ENCODE assay signal across 35 cellular contexts in genomic region chr15:46137443-46137842, GRCh38.
"Had no signal": no experiment of that assay in that cellular context is flagged by ENCODE, and none has a peak within 500 bp of the region (broad histone marks: within the 10 kb centered on the region; RNA-seq: fewer than 3 reads in every experiment).

No MANE protein-coding gene starts in this region.

- H3K27ac ChIP-seq: ascending aorta, body of pancreas, brain microvascular endothelial cell, breast epithelium, VCaP had no signal

- H3K9me3 ChIP-seq: body of pancreas, breast epithelium had no signal

- ATAC-seq: activated CD8-positive, alpha-beta T cell treated with anti-CD3 and anti-CD28 coated beads for 36 hours; activated naive CD8-positive, alpha-beta T cell treated with anti-CD3 and anti-CD28 coated beads, Interleukin-2, amount 50 U/mL, for 24 hours; activated T-cell treated with anti-CD3 and anti-CD28 coated beads, Interleukin-2, amount 50 U/mL, for 4 hours; body of pancreas had no signal

- H3K36me3 ChIP-seq: ascending aorta, brain microvascular endothelial cell, breast epithelium had no signal

- H3K4me1 Mint-ChIP-seq: activated B cell treated with CpG ODN at 0.5 μM for 24 hours; activated CD4-positive, alpha-beta T cell treated with anti-CD3 and anti-CD28 coated beads, Interleukin-2, amount 10 ng/mL, durations not matched to agents 24 days and 14 days; activated naive CD4-positive, alpha-beta T cell treated with anti-CD3 and anti-CD28 coated beads, Interleukin-2, amount 10 ng/mL, durations not matched to agents 7 days and 5 days; activated naive CD4-positive, alpha-beta T cell treated with anti-CD3 and anti-CD28 coated beads, Interleukin-2, amount 50 U/mL, for 24 hours; activated naive CD8-positive, alpha-beta T cell treated with anti-CD3 and anti-CD28 coated beads, Interleukin-2, amount 10 ng/mL, durations not matched to agents 7 days and 5 days; activated naive CD8-positive, alpha-beta T cell treated with anti-CD3 and anti-CD28 coated beads, Interleukin-2, amount 50 U/mL, for 24 hours had no signal

- DNase-seq: activated B cell treated with CpG ODN at 0.5 μM for 24 hours; activated CD4-positive, alpha-beta memory T cell treated with anti-CD3 and anti-CD28 coated beads for 36 hours; activated CD4-positive, alpha-beta T cell treated with anti-CD3 and anti-CD28 coated beads for 4 hours; activated CD4-positive, alpha-beta T cell treated with anti-CD3 and anti-CD28 coated beads, Interleukin-2, amount 10 ng/mL, durations not matched to agents 24 days and 14 days; activated CD4-positive, alpha-beta T cell treated with anti-CD3 and anti-CD28 coated beads, Interleukin-2, amount 50 U/mL, for 1 hour; activated CD4-positive, alpha-beta T cell treated with anti-CD3 and anti-CD28 coated beads, Interleukin-2, amount 50 U/mL, for 4 hours; activated CD4-positive, CD25-positive, alpha-beta regulatory T cell treated with anti-CD3 and anti-CD28 coated beads, Interleukin-2, amount 50 U/mL, for 72 hours; activated CD8-positive, alpha-beta memory T cell treated with anti-CD3 and anti-CD28 coated beads, Interleukin-2, amount 50 U/mL, for 4 hours; activated CD8-positive, alpha-beta T cell treated with anti-CD3 and anti-CD28 coated beads for 36 hours; activated effector memory CD4-positive, alpha-beta T cell treated with Interleukin-2 at 50 U/mL for 16 hours; activated gamma-delta T cell; activated naive CD4-positive, alpha-beta T cell treated with anti-CD3 and anti-CD28 coated beads, Interleukin-2, amount 10 ng/mL, durations not matched to agents 7 days and 5 days; activated naive CD4-positive, alpha-beta T cell treated with Interleukin-2 at 50 U/mL for 16 hours; activated naive CD8-positive, alpha-beta T cell treated with anti-CD3 and anti-CD28 coated beads, Interleukin-2, amount 10 ng/mL, durations not matched to agents 7 days and 5 days; activated naive CD8-positive, alpha-beta T cell treated with anti-CD3 and anti-CD28 coated beads, Interleukin-2, amount 50 U/mL, for 24 hours; activated T-cell treated with anti-CD3 and anti-CD28 coated beads for 4 hours; activated T-cell treated with anti-CD3 and anti-CD28 coated beads, Interleukin-2, amount 50 U/mL, for 1 hour; activated T-cell treated with anti-CD3 and anti-CD28 coated beads, Interleukin-2, amount 50 U/mL, for 4 hours; amygdala; anterior cingulate cortex; body of pancreas; brain microvascular endothelial cell; central memory CD4-positive, alpha-beta T cell; T-helper 1 cell; T-helper 2 cell; T-helper 9 cell had no signal

- H3K27me3 Mint-ChIP-seq: activated B cell treated with CpG ODN at 0.5 μM for 24 hours; activated CD4-positive, alpha-beta memory T cell treated with anti-CD3 and anti-CD28 coated beads for 36 hours; activated CD4-positive, alpha-beta T cell treated with anti-CD3 and anti-CD28 coated beads, Interleukin-2, amount 10 ng/mL, durations not matched to agents 24 days and 14 days; activated CD8-positive, alpha-beta T cell treated with anti-CD3 and anti-CD28 coated beads for 36 hours; activated naive CD4-positive, alpha-beta T cell treated with anti-CD3 and anti-CD28 coated beads, Interleukin-2, amount 10 ng/mL, durations not matched to agents 7 days and 5 days; activated naive CD8-positive, alpha-beta T cell; activated naive CD8-positive, alpha-beta T cell treated with anti-CD3 and anti-CD28 coated beads, Interleukin-2, amount 10 ng/mL, durations not matched to agents 7 days and 5 days; activated naive CD8-positive, alpha-beta T cell treated with anti-CD3 and anti-CD28 coated beads, Interleukin-2, amount 50 U/mL, for 24 hours had no signal

- H3K36me3 Mint-ChIP-seq: activated CD4-positive, alpha-beta memory T cell treated with anti-CD3 and anti-CD28 coated beads for 36 hours; activated naive CD4-positive, alpha-beta T cell treated with anti-CD3 and anti-CD28 coated beads, Interleukin-2, amount 10 ng/mL, durations not matched to agents 7 days and 5 days; activated naive CD4-positive, alpha-beta T cell treated with anti-CD3 and anti-CD28 coated beads, Interleukin-2, amount 50 U/mL, for 24 hours; activated naive CD8-positive, alpha-beta T cell treated with anti-CD3 and anti-CD28 coated beads, Interleukin-2, amount 10 ng/mL, durations not matched to agents 7 days and 5 days had no signal

- H3K4me3 ChIP-seq: ascending aorta, body of pancreas, breast epithelium had no signal

- H3K27ac Mint-ChIP-seq: activated B cell treated with CpG ODN at 0.5 μM for 24 hours; activated CD4-positive, alpha-beta memory T cell treated with anti-CD3 and anti-CD28 coated beads for 36 hours; activated CD4-positive, alpha-beta T cell treated with anti-CD3 and anti-CD28 coated beads, Interleukin-2, amount 10 ng/mL, durations not matched to agents 24 days and 14 days; activated CD8-positive, alpha-beta T cell treated with anti-CD3 and anti-CD28 coated beads for 36 hours; activated naive CD4-positive, alpha-beta T cell treated with anti-CD3 and anti-CD28 coated beads, Interleukin-2, amount 10 ng/mL, durations not matched to agents 7 days and 5 days; activated naive CD4-positive, alpha-beta T cell treated with anti-CD3 and anti-CD28 coated beads, Interleukin-2, amount 50 U/mL, for 24 hours; activated naive CD8-positive, alpha-beta T cell; activated naive CD8-positive, alpha-beta T cell treated with anti-CD3 and anti-CD28 coated beads, Interleukin-2, amount 10 ng/mL, durations not matched to agents 7 days and 5 days; activated naive CD8-positive, alpha-beta T cell treated with anti-CD3 and anti-CD28 coated beads, Interleukin-2, amount 50 U/mL, for 24 hours; activated T-helper 2 cell treated with anti-CD3 and anti-CD28 coated beads, Interferon-gamma antibody, Interleukin-2, Interleukin-4, amounts not matched to agents 10 μg/mL and 5 μg/mL and 100 μg/mL, durations not matched to agents 14 hours and 24 hours and 36 hours; T-helper 1 cell treated with Interleukin-12 subunit alpha and Interleukin-12 subunit beta and Interleukin-4 antibody, amounts not matched to agents 30 μg/mL and 1 μg/mL, for 36 hours; T-helper 2 cell treated with Interferon-gamma antibody and Interleukin-4, amounts not matched to agents 5 μg/mL and 100 μg/mL, for 36 hours had no signal

- H3K4me3 Mint-ChIP-seq: activated B cell treated with CpG ODN at 0.5 μM for 24 hours; activated CD4-positive, alpha-beta memory T cell treated with anti-CD3 and anti-CD28 coated beads for 36 hours; activated CD4-positive, alpha-beta T cell treated with anti-CD3 and anti-CD28 coated beads, Interleukin-2, amount 10 ng/mL, durations not matched to agents 24 days and 14 days; activated CD8-positive, alpha-beta T cell treated with anti-CD3 and anti-CD28 coated beads for 36 hours; activated naive CD4-positive, alpha-beta T cell treated with anti-CD3 and anti-CD28 coated beads, Interleukin-2, amount 10 ng/mL, durations not matched to agents 7 days and 5 days; activated naive CD4-positive, alpha-beta T cell treated with anti-CD3 and anti-CD28 coated beads, Interleukin-2, amount 50 U/mL, for 24 hours; activated naive CD8-positive, alpha-beta T cell; activated naive CD8-positive, alpha-beta T cell treated with anti-CD3 and anti-CD28 coated beads, Interleukin-2, amount 10 ng/mL, durations not matched to agents 7 days and 5 days; activated naive CD8-positive, alpha-beta T cell treated with anti-CD3 and anti-CD28 coated beads, Interleukin-2, amount 50 U/mL, for 24 hours; activated T-cell treated with anti-CD3 and anti-CD28 coated beads, Interleukin-2, amount 50 U/mL, for 4 hours; T-helper 1 cell treated with Interleukin-12 subunit alpha and Interleukin-12 subunit beta and Interleukin-4 antibody, amounts not matched to agents 30 μg/mL and 1 μg/mL, for 36 hours; T-helper 2 cell treated with Interferon-gamma antibody and Interleukin-4, amounts not matched to agents 5 μg/mL and 100 μg/mL, for 36 hours had no signal

- FAIRE-seq: TTC549 had no signal

- H3K27me3 ChIP-seq: ascending aorta, body of pancreas, brain microvascular endothelial cell, breast epithelium had no signal

- H3K4me1 ChIP-seq: ascending aorta, body of pancreas, breast epithelium had no signal
